29 cellular contexts compared by ENCODE assay signal in genomic region chr20:61372151-61373054, GRCh38.
"Had no signal": no experiment of that assay in that cellular context is flagged by ENCODE, and none has a peak within 500 bp of the region (broad histone marks: within the 10 kb centered on the region; RNA-seq: fewer than 3 reads in every experiment).

No MANE protein-coding gene starts in this region.

- H3K4me3 Mint-ChIP-seq: activated B cell treated with CpG ODN at 0.5 μM for 24 hours; activated CD4-positive, alpha-beta memory T cell treated with anti-CD3 and anti-CD28 coated beads for 36 hours; activated CD4-positive, alpha-beta T cell treated with anti-CD3 and anti-CD28 coated beads, Interleukin-2, amount 10 ng/mL, durations not matched to agents 24 days and 14 days; activated naive CD4-positive, alpha-beta T cell treated with anti-CD3 and anti-CD28 coated beads, Interleukin-2, amount 50 U/mL, for 24 hours; activated naive CD8-positive, alpha-beta T cell treated with anti-CD3 and anti-CD28 coated beads, Interleukin-2, amount 50 U/mL, for 24 hours; activated T-cell treated with anti-CD3 and anti-CD28 coated beads, Interleukin-2, amount 50 U/mL, for 72 hours; T-cell had no signal

- H3K4me3 ChIP-seq: ascending aorta, body of pancreas, cardiac muscle cell, Peyer's patch had no signal

- H3K36me3 ChIP-seq: ascending aorta, cardiac muscle cell, Peyer's patch had no signal

- H3K27ac Mint-ChIP-seq: activated B cell treated with CpG ODN at 0.5 μM for 24 hours; activated CD4-positive, alpha-beta memory T cell treated with anti-CD3 and anti-CD28 coated beads for 36 hours; activated CD4-positive, alpha-beta T cell treated with anti-CD3 and anti-CD28 coated beads, Interleukin-2, amount 10 ng/mL, durations not matched to agents 24 days and 14 days; activated naive CD4-positive, alpha-beta T cell treated with anti-CD3 and anti-CD28 coated beads, Interleukin-2, amount 50 U/mL, for 24 hours; activated naive CD8-positive, alpha-beta T cell treated with anti-CD3 and anti-CD28 coated beads, Interleukin-2, amount 50 U/mL, for 24 hours; activated T-cell treated with anti-CD3 and anti-CD28 coated beads, Interleukin-2, amount 50 U/mL, for 72 hours; activated T-helper 2 cell treated with anti-CD3 and anti-CD28 coated beads, Interferon-gamma antibody, Interleukin-2, Interleukin-4, amounts not matched to agents 10 μg/mL and 5 μg/mL and 100 μg/mL, durations not matched to agents 14 hours and 24 hours and 36 hours; T-cell had no signal

- H3K4me1 Mint-ChIP-seq: activated B cell treated with CpG ODN at 0.5 μM for 24 hours; activated CD4-positive, alpha-beta T cell treated with anti-CD3 and anti-CD28 coated beads, Interleukin-2, amount 10 ng/mL, durations not matched to agents 24 days and 14 days; activated naive CD4-positive, alpha-beta T cell treated with anti-CD3 and anti-CD28 coated beads, Interleukin-2, amount 50 U/mL, for 24 hours; activated naive CD8-positive, alpha-beta T cell treated with anti-CD3 and anti-CD28 coated beads, Interleukin-2, amount 50 U/mL, for 24 hours; T-cell had no signal

- ATAC-seq: activated naive CD8-positive, alpha-beta T cell treated with anti-CD3 and anti-CD28 coated beads, Interleukin-2, amount 50 U/mL, for 24 hours; activated T-cell treated with anti-CD3 and anti-CD28 coated beads, Interleukin-2, amount 50 U/mL, for 72 hours; body of pancreas; T-cell had no signal

- H3K27me3 ChIP-seq: ascending aorta, body of pancreas, cardiac muscle cell, Peyer's patch had no signal

- H3K27ac ChIP-seq: ascending aorta, body of pancreas, cardiac muscle cell, KMS-11, Peyer's patch had no signal

- H3K27me3 Mint-ChIP-seq: activated B cell treated with CpG ODN at 0.5 μM for 24 hours; activated CD4-positive, alpha-beta memory T cell treated with anti-CD3 and anti-CD28 coated beads for 36 hours; activated CD4-positive, alpha-beta T cell treated with anti-CD3 and anti-CD28 coated beads, Interleukin-2, amount 10 ng/mL, durations not matched to agents 24 days and 14 days; activated naive CD4-positive, alpha-beta T cell treated with anti-CD3 and anti-CD28 coated beads, Interleukin-2, amount 50 U/mL, for 24 hours; activated naive CD8-positive, alpha-beta T cell treated with anti-CD3 and anti-CD28 coated beads, Interleukin-2, amount 50 U/mL, for 24 hours; T-cell had no signal

- H3K4me1 ChIP-seq: ascending aorta, body of pancreas, Peyer's patch had no signal

- H3K9me3 ChIP-seq: ascending aorta, body of pancreas, Peyer's patch had no signal

- H3K9ac ChIP-seq: KMS-11 had no signal

- H3K36me3 Mint-ChIP-seq: activated CD4-positive, alpha-beta memory T cell treated with anti-CD3 and anti-CD28 coated beads for 36 hours; activated naive CD4-positive, alpha-beta T cell treated with anti-CD3 and anti-CD28 coated beads, Interleukin-2, amount 50 U/mL, for 24 hours; T-cell had no signal

- DNase-seq: activated B cell treated with CpG ODN at 0.5 μM for 24 hours; activated CD4-positive, alpha-beta memory T cell treated with anti-CD3 and anti-CD28 coated beads for 36 hours; activated CD4-positive, alpha-beta T cell treated with anti-CD3 and anti-CD28 coated beads for 1 hour; activated CD4-positive, alpha-beta T cell treated with anti-CD3 and anti-CD28 coated beads, Interleukin-2, amount 10 ng/mL, durations not matched to agents 24 days and 14 days; activated naive CD4-positive, alpha-beta T cell; activated naive CD8-positive, alpha-beta T cell treated with anti-CD3 and anti-CD28 coated beads, Interleukin-2, amount 50 U/mL, for 24 hours; activated T-cell treated with anti-CD3 and anti-CD28 coated beads for 4 hours; activated T-cell treated with anti-CD3 and anti-CD28 coated beads, Interleukin-2, amount 50 U/mL, for 72 hours; amniotic stem cell; body of pancreas; NCI-H1092; NCI-H1417; NCI-H1694 treated with DMSO at 0.1 percent for 48 hours; NCI-H2029 treated with DMSO at 0.1 percent for 48 hours; NCI-H510A treated with DMSO at 0.1 percent for 48 hours; NCI-H69; NK-92 treated with Interleukin-12 subunit alpha and Interleukin-12 subunit beta, amount 100 ng/mL, for 24 hours; OCI-M1; Peyer's patch; SHP77 treated with DMSO at 0.1 percent for 48 hours; T-cell; T-helper 2 cell; T1000 had no signal

- H3K9me3 Mint-ChIP-seq: activated CD4-positive, alpha-beta memory T cell treated with anti-CD3 and anti-CD28 coated beads for 36 hours; activated CD4-positive, alpha-beta T cell treated with anti-CD3 and anti-CD28 coated beads, Interleukin-2, amount 10 ng/mL, durations not matched to agents 24 days and 14 days; activated naive CD4-positive, alpha-beta T cell treated with anti-CD3 and anti-CD28 coated beads, Interleukin-2, amount 50 U/mL, for 24 hours had no signal

- H3K4me2 ChIP-seq: KMS-11 had no signal

- FAIRE-seq: TTC549 had no signal
